In genomic region chr12:64252708-64253107, GRCh38 we compare ENCODE assay signal across 15 cellular contexts. TPM values are rescaled to one million over a fixed set of nuclear protein-coding genes. Genes with fewer than 3 reads are reported as not detected.
DNase-seq lines count a peak whose midpoint lies in the region; ATAC-seq and TF ChIP-seq lines count a peak whose summit lies in the region.
"Had no signal": no experiment of that assay in that cellular context is flagged by ENCODE, and none has a peak within 500 bp of the region (broad histone marks: within the 10 kb centered on the region; RNA-seq: fewer than 3 reads in every experiment).

No MANE protein-coding gene starts in this region.

- no peak overlapping the region for H3K4me3 ChIP-seq in cardiac fibroblast (replicated peaks in 1 of 2; ENCODE audit: low read depth in 2 of 2, low read length in 2 of 2)
- no peak overlapping the region for H3K4me3 ChIP-seq in upper lobe of right lung
- H3K4me3 ChIP-seq: MG63 had no signal

- intact Hi-C loops in upper lobe of right lung (cut with DNase I) = no loop called here

- no peak for ATAC-seq in upper lobe of right lung
- ATAC-seq: stimulated activated memory B cell treated with anti-CD40 and anti-IgM and Interleukin-4, amounts not matched to agents 10 μg/mL and 1 μg/mL and 100 μg/mL, for 72 hours; WTC11 had no signal

- H3K9me3 ChIP-seq in upper lobe of right lung = no peaks in the 10 kb centered on the region
- H3K9me3 ChIP-seq: MG63, neutrophil had no signal

- peaks cover 5% of the 10 kb centered on the region for H3K4me1 ChIP-seq in upper lobe of right lung

- TF ChIP-seq CTCF in cardiac fibroblast (IDR thresholded peaks at IDR 0.05; ENCODE audit: low read depth, low read length) (no peak), upper lobe of right lung (IDR thresholded peaks at IDR 0.05) (no peak)

- DNase-seq in HCEC 1CT = peak; percentile 82
- DNase-seq in cardiac fibroblast (ENCODE audit: low read depth in 2 of 2) = peak; percentile 87 to 94
- peak; percentile 75 for DNase-seq in iris pigment epithelial cell (ENCODE audit: low read depth)
- no peak for DNase-seq in upper lobe of right lung
- no peak for DNase-seq in NCI-H128 (lab: John Stamatoyannopoulos, UW; ENCODE audit: unreplicated experiment)
- DNase-seq in NCI-H446 (lab: John Stamatoyannopoulos, UW) = no peak
- no peak for DNase-seq in activated gamma-delta T cell (lab: John Stamatoyannopoulos, UW)
- DNase-seq: kidney, MG63, NCI-H524 treated with DMSO at 0.1 percent for 48 hours, SIG-M5 had no signal

- H3K27ac ChIP-seq in upper lobe of right lung = peak overlapping the region; percentile 69
- H3K27ac ChIP-seq: epithelial cell of prostate, neutrophil had no signal

- no peaks in the 10 kb centered on the region for H3K27me3 ChIP-seq in upper lobe of right lung
- H3K27me3 ChIP-seq: MG63, neutrophil had no signal

- no peaks in the 10 kb centered on the region for H3K36me3 ChIP-seq in upper lobe of right lung
- H3K36me3 ChIP-seq: MG63, neutrophil had no signal

RNA-seq across cellular contexts. Expression of gene KICS2, which starts 30.6 kb away (rescaled TPM):
- 5.4 TPM for total RNA-seq in upper lobe of right lung

Comparison
In these comparisons a context has a peak if more than half of its experiments do, and no peak if none do; other contexts are left out.
1. DNase-seq: peak in HCEC 1CT (single experiment), cardiac fibroblast (2 of 2) and iris pigment epithelial cell (single experiment); none in upper lobe of right lung (single experiment), NCI-H128 (single experiment), NCI-H446 (0 of 2) and activated gamma-delta T cell (single experiment).